25 cellular contexts compared by ENCODE assay signal in genomic region chr4:185278716-185279115, GRCh38.
"Had no signal": no experiment of that assay in that cellular context is flagged by ENCODE, and none has a peak within 500 bp of the region (broad histone marks: within the 10 kb centered on the region; RNA-seq: fewer than 3 reads in every experiment).

No MANE protein-coding gene starts in this region.

- H3K27me3 ChIP-seq: pancreas, sigmoid colon, tibial nerve, uterus had no signal

- H3K36me3 ChIP-seq: left ventricle myocardium inferior, pancreas, prostate gland, sigmoid colon, tibial nerve, uterus had no signal

- DNase-seq: hippocampal formation; immature natural killer cell; islet precursor cell; left ventricle myocardium inferior; mesendoderm; naive thymus-derived CD4-positive, alpha-beta T cell; pancreas; posterior cingulate gyrus; retina; right cardiac atrium; sigmoid colon; stimulated activated CD4-positive, alpha-beta T cell treated with anti-CD3 and anti-CD28 coated beads, Interleukin-1b, Interleukin-23, amount 100 ng/mL, for 48 hours; stimulated activated CD4-positive, alpha-beta T cell treated with anti-CD3 and anti-CD28 coated beads, Interleukin-2, amount 100 ng/mL, for 48 hours; stimulated activated CD4-positive, alpha-beta T cell treated with anti-CD3 and anti-CD28 coated beads, Interleukin-4, amount 100 ng/mL, for 4 hours; stimulated activated CD8-positive, alpha-beta memory T cell treated with anti-CD3 and anti-CD28 coated beads, Interleukin-4, amount 100 ng/mL, for 48 hours; stimulated activated naive CD4-positive, alpha-beta T cell treated with Interleukin-2 at 50 U/mL for 16 hours; stimulated activated naive CD8-positive, alpha-beta T cell treated with anti-CD3 and anti-CD28 coated beads, Interleukin-15, amount 100 ng/mL, for 72 hours; substantia nigra; uterus had no signal

- ATAC-seq: naive thymus-derived CD4-positive, alpha-beta T cell; natural killer cell treated with Interleukin-12 subunit alpha and Interleukin-12 subunit beta and Interleukin-15 and Interleukin-18, amount 100 ng/mL, for 72 hours; pancreas; right cardiac atrium; stimulated activated memory B cell treated with anti-CD40 and anti-IgM and Interleukin-4, amounts not matched to agents 10 μg/mL and 1 μg/mL and 100 μg/mL, for 72 hours; stimulated activated naive CD8-positive, alpha-beta T cell treated with anti-CD3 and anti-CD28 coated beads, Interleukin-15, amount 100 ng/mL, for 72 hours had no signal

- H3K27ac ChIP-seq: left ventricle myocardium inferior, pancreas, prostate gland, sigmoid colon, tibial nerve, uterus had no signal

- H3K9me3 ChIP-seq: left ventricle myocardium inferior, pancreas, prostate gland, sigmoid colon, tibial nerve, uterus had no signal

- H3K4me1 ChIP-seq: pancreas, prostate gland, tibial nerve, uterus had no signal

- H3K4me3 ChIP-seq: left ventricle myocardium inferior, lung, pancreas, prostate gland, sigmoid colon, smooth muscle cell, tibial nerve, uterus had no signal

- H3K4me2 ChIP-seq: smooth muscle cell had no signal
